Comparison of ENCODE assay signal across 8 cellular contexts in the genomic region with DNA sequence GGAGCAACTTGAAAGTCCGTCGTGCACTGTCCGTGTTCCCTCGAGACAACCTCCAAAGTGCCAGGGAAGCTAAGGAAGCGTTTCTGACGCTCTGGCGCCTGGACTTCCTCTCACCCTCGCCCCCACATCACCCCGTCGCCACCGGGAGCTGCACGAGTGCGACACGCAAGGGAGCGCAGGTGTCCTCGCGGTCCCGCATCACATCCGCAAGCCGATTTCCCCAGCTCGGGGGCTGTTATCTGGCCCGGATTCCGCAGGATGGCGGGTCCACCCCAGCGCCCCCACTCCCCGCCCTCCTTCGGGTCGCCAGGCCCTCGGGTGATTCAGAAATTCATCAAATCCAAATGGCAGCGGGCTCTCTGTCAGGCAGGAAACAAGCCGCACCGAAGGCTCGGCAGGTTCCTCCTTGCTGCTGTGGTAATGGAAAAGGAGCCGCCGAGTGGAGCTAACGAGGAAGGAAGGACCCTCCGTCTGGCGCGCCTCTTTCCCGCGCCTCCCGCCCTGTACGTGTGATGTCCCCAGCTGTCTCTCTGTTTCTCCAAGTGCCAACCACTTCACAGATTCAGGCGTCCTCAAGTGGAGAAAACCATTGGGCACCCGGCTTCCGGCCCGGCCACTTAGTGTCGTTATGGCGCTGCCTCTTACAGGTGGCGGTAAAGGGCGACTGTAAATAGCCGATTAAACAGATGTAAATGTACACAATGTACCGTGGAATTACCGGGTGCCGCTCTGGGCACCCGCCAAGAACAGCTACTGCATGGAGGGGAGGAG. TPM values are rescaled to one million over a fixed set of nuclear protein-coding genes. Genes with fewer than 3 reads are reported as not detected.
DNase-seq lines count a peak whose midpoint lies in the region; ATAC-seq and TF ChIP-seq lines count a peak whose summit lies in the region.

No MANE protein-coding gene starts in this region.

- H3K9me3 ChIP-seq in ascending aorta: no peaks in the 10 kb centered on the region
- H3K9me3 ChIP-seq in gastrocnemius medialis: no peaks in the 10 kb centered on the region

- no peak for TF ChIP-seq POLR2A in gastrocnemius medialis (IDR thresholded peaks at IDR 0.05)

- H3K4me1 ChIP-seq in ascending aorta (peaks cover 0 to 18% of the 10 kb centered on the region in 2 donors), gastrocnemius medialis (peaks cover 29 to 40% of the 10 kb centered on the region in 2 donors)

- peak overlapping the region; percentile 95 for H3K4me3 Mint-ChIP-seq in T-helper 1 cell treated with Interleukin-12 subunit alpha and Interleukin-12 subunit beta and Interleukin-4 antibody, amounts not matched to agents 30 μg/mL and 1 μg/mL, for 36 hours

- peak overlapping the region; percentile 97 for H3K27ac Mint-ChIP-seq in T-helper 1 cell treated with Interleukin-12 subunit alpha and Interleukin-12 subunit beta and Interleukin-4 antibody, amounts not matched to agents 30 μg/mL and 1 μg/mL, for 36 hours

- H3K4me3 ChIP-seq in ascending aorta (peak overlapping the region; percentile 82 to 99), iPS-11a (ENCODE audit: low read depth, low read length) (peak overlapping the region; percentile 52), gastrocnemius medialis (peak overlapping the region; percentile 65 to 98 (median 87))

- peak; percentile 31 to 34 for ATAC-seq in gastrocnemius medialis
- no peak for ATAC-seq in HG03108 (IDR thresholded peaks at IDR 0.05; ENCODE audit: unreplicated experiment)

- POLR2A ChIA-PET in HEK293T (lab: Yijun Ruan, JAX): interaction anchor here (0.6 to 5.0 kb wide), 47 partner anchors 9 to 596 kb away, joined by 3 to 37 read pairs (median 5); partner anchors contain the start of genes ELF2, NAA15, NOCT and RAB33B

- no peaks in the 10 kb centered on the region for H3K9me3 Mint-ChIP-seq in T-helper 1 cell treated with Interleukin-12 subunit alpha and Interleukin-12 subunit beta and Interleukin-4 antibody, amounts not matched to agents 30 μg/mL and 1 μg/mL, for 36 hours

- H3K36me3 ChIP-seq in ascending aorta (no peaks in the 10 kb centered on the region), gastrocnemius medialis (no peaks in the 10 kb centered on the region)

- in situ Hi-C loops in gastrocnemius medialis (cut with MboI; ENCODE audit: low sequenced_read_pairs in 4 of 4): no loop called here

- peak in 1 of 3 experiments; percentile 43 for TF ChIP-seq CTCF in ascending aorta (IDR thresholded peaks at IDR 0.05)
- TF ChIP-seq CTCF in gastrocnemius medialis (IDR thresholded peaks at IDR 0.05 in 4 of 5, conservative IDR thresholded peaks at IDR 0.05 in 1 of 5): peak in 3 of 5 experiments; percentile 19 to 52 (median 43)

- peaks cover 14% of the 10 kb centered on the region for H3K27me3 Mint-ChIP-seq in T-helper 1 cell treated with Interleukin-12 subunit alpha and Interleukin-12 subunit beta and Interleukin-4 antibody, amounts not matched to agents 30 μg/mL and 1 μg/mL, for 36 hours (ENCODE audit: low read depth)

- peak overlapping the region; percentile 99 to 100 for H3K27ac ChIP-seq in ascending aorta
- H3K27ac ChIP-seq in gastrocnemius medialis: peak overlapping the region; percentile 96 to 99 (median 98)

- peaks cover 1% of the 10 kb centered on the region for H3K36me3 Mint-ChIP-seq in T-helper 1 cell treated with Interleukin-12 subunit alpha and Interleukin-12 subunit beta and Interleukin-4 antibody, amounts not matched to agents 30 μg/mL and 1 μg/mL, for 36 hours (ENCODE audit: low read depth)

- peak; percentile 86 for DNase-seq in DMS 273 (lab: John Stamatoyannopoulos, UW; ENCODE audit: unreplicated experiment)
- DNase-seq in HEK293T (ENCODE audit: extremely low spot score): peak; percentile 37
- peak; percentile 74 for DNase-seq in NCI-H146 (lab: John Stamatoyannopoulos, UW)
- DNase-seq in ascending aorta (ENCODE audit: low spot score in 2 of 2): peak; percentile 14 to 82
- peak; percentile 58 to 71 for DNase-seq in gastrocnemius medialis

- intact Hi-C loops in ascending aorta (cut with DNase I) (loop anchor here (2.0 to 10.0 kb wide), 6 partner anchors 16 to 818 kb away; partner anchors contain the start of genes ELF2 and SCOC), gastrocnemius medialis (cut with DNase I; ENCODE audit: low total_unique reads) (loop anchor here (2.0 to 5.0 kb wide), 6 partner anchors 45 to 595 kb away; partner anchors contain the start of genes ELF2, MAML3 and NOCT)

- H3K27me3 ChIP-seq in ascending aorta (no peaks in the 10 kb centered on the region), gastrocnemius medialis (no peaks in the 10 kb centered on the region)

- CTCF ChIA-PET in HEK293T (lab: Yijun Ruan, JAX): interaction anchor here (0.6 to 1.0 kb wide), 3 partner anchors 26 to 1390 kb away, joined by 3 read pairs; no protein-coding TSS in a partner anchor

- H3K4me1 Mint-ChIP-seq in T-helper 1 cell treated with Interleukin-12 subunit alpha and Interleukin-12 subunit beta and Interleukin-4 antibody, amounts not matched to agents 30 μg/mL and 1 μg/mL, for 36 hours (ENCODE audit: low read depth): peaks cover 43% of the 10 kb centered on the region

TF ChIP-seq in HEK293T, 16 proteins besides CTCF, POLR2A, EP300 and RAD21:
- TF ChIP-seq FOXK2 (IDR thresholded peaks at IDR 0.05): no peak
- TF ChIP-seq NFRKB (IDR thresholded peaks at IDR 0.05): no peak
- no peak for TF ChIP-seq LEF1 (IDR thresholded peaks at IDR 0.05; ENCODE audit: borderline replicate concordance)
- no peak for TF ChIP-seq SUZ12 (IDR thresholded peaks at IDR 0.05)
- TF ChIP-seq ELF4 (IDR thresholded peaks at IDR 0.05): no peak
- TF ChIP-seq FOXM1 (IDR thresholded peaks at IDR 0.05; ENCODE audit: borderline replicate concordance): no peak
- no peak for TF ChIP-seq FOXA1 (IDR thresholded peaks at IDR 0.05)
- 0 out of 2 replicates have a peak, but pooled peaks have one; percentile 39 for TF ChIP-seq CTBP1 (IDR thresholded peaks at IDR 0.05; ENCODE audit: borderline replicate concordance)
- TF ChIP-seq, protein P1, sequence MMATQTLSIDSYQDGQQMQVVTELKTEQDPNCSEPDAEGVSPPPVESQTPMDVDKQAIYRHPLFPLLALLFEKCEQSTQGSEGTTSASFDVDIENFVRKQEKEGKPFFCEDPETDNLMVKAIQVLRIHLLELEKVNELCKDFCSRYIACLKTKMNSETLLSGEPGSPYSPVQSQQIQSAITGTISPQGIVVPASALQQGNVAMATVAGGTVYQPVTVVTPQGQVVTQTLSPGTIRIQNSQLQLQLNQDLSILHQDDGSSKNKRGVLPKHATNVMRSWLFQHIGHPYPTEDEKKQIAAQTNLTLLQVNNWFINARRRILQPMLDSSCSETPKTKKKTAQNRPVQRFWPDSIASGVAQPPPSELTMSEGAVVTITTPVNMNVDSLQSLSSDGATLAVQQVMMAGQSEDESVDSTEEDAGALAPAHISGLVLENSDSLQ (IDR thresholded peaks at IDR 0.05): no peak
- peak; percentile 79 for TF ChIP-seq L3MBTL2 (conservative IDR thresholded peaks at IDR 0.05)
- no peak for TF ChIP-seq HDGF (IDR thresholded peaks at IDR 0.05; ENCODE audit: borderline replicate concordance)
- no peak for TF ChIP-seq TARDBP (IDR thresholded peaks at IDR 0.05)
- no peak for TF ChIP-seq ZNF384 (IDR thresholded peaks at IDR 0.05)
- no peak for TF ChIP-seq BHLHE40 (IDR thresholded peaks at IDR 0.05; ENCODE audit: borderline replicate concordance)
- TF ChIP-seq SP1 (IDR thresholded peaks at IDR 0.05): no peak
- no peak for TF ChIP-seq ARNT (IDR thresholded peaks at IDR 0.05)

RNA-seq across cellular contexts. Expression of gene SETD7, which starts 0.9 kb away (rescaled TPM):
- total RNA-seq in ascending aorta: 33.2 TPM
- total RNA-seq in gastrocnemius medialis: 100 to 1,000 TPM in 3 of 4 donors, 10 to 100 TPM in 1; 73.1 to 134 (median 113) TPM
